ENCODE assay signal across 11 cellular contexts in the genomic region with DNA sequence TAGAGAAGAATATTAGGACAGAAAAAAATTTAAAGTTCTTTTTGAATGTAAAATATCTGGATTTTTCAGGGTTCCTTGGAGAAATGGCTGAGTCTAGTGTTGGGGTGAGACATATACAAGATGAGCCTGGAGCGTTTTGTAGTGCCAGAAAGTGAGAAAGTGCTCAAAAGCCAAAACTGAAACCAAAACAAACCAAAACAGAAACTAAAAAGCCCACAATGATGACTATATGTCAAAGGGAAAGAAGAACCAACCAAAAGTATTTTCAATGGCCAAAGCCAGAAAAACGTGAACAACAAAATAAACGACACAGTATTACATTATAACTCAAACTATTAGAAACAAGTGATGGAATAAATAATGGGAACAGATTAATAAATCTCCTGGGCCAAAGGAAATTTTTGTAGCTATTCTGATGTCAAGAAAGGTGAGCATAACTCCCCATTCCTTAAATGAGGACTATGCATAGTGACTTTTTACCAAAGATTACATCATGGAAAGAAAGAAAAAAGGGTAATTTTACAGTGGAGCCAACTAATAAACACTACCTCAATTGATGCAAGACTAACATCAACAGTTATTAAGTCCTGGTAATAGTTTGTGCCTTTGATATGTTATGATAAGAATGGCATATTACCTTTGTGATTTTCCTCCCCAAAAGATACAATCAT.
DNase-seq lines count a peak whose midpoint lies in the region; ATAC-seq, FAIRE-seq and TF ChIP-seq lines count a peak whose summit lies in the region.
"Had no signal": no experiment of that assay in that cellular context is flagged by ENCODE, and none has a peak within 500 bp of the region (broad histone marks: within the 10 kb centered on the region; RNA-seq: fewer than 3 reads in every experiment).

No MANE protein-coding gene starts in this region.

- TF ChIP-seq EP300 in A549 (IDR thresholded peaks at IDR 0.05) (no peak), esophagus muscularis mucosa (IDR thresholded peaks at IDR 0.05) (no peak)

- no peaks in the 10 kb centered on the region for H3K4me1 ChIP-seq in A549
- peaks cover 8% of the 10 kb centered on the region for H3K4me1 ChIP-seq in RWPE2 (ENCODE audit: insufficient read depth, poor library complexity, severe bottlenecking)
- no peaks in the 10 kb centered on the region for H3K4me1 ChIP-seq in esophagus muscularis mucosa

- CTCF ChIA-PET in A549 (lab: Yijun Ruan, JAX): no interaction called here

- TF ChIP-seq CTCF in A549 (IDR thresholded peaks at IDR 0.05) (no peak), RWPE2 (IDR thresholded peaks at IDR 0.05; ENCODE audit: poor library complexity, severe bottlenecking) (no peak), esophagus muscularis mucosa (IDR thresholded peaks at IDR 0.05) (no peak)

- no peak for DNase-seq in A549 (ENCODE audit: low read depth in 1 of 2, low spot score in 1 of 2)
- DNase-seq in GM19239 (ENCODE audit: insufficient read length, low spot score): peak; percentile 9
- no peak for DNase-seq in RWPE2 (ENCODE audit: low spot score)
- DNase-seq in esophagus muscularis mucosa (ENCODE audit: extremely low spot score): no peak
- no peak for DNase-seq in NCI-H187 (lab: John Stamatoyannopoulos, UW)
- DNase-seq in middle frontal gyrus (ENCODE audit: extremely low spot score, low spot score): no peak
- no peak for DNase-seq in iPS-NIHi11 (ENCODE audit: low spot score)
- DNase-seq: DMS79, NCI-H446 treated with DMSO at 0.1 percent for 48 hours had no signal

- H3K4me2 ChIP-seq in A549: peak overlapping the region; percentile 27; the same call in 1 of the 3 replicates

- no peaks in the 10 kb centered on the region for H3K9me3 ChIP-seq in A549
- H3K9me3 ChIP-seq in RWPE2 (ENCODE audit: severe bottlenecking): no peaks in the 10 kb centered on the region
- no peaks in the 10 kb centered on the region for H3K9me3 ChIP-seq in esophagus muscularis mucosa
- H3K9me3 ChIP-seq: neutrophil had no signal

- H3K27me3 ChIP-seq in RWPE2 (ENCODE audit: insufficient read depth, poor library complexity, severe bottlenecking) (no peaks in the 10 kb centered on the region), esophagus muscularis mucosa (no peaks in the 10 kb centered on the region)
- H3K27me3 ChIP-seq: neutrophil had no signal

- FAIRE-seq in A549 (lab: Jason Lieb, UNC): no peak
- peak; percentile 90 for FAIRE-seq in GM19239 (lab: Jason Lieb, UNC)

- intact Hi-C loops in esophagus muscularis mucosa (cut with DNase I): no loop called here

- H3K27ac ChIP-seq in A549: no peak overlapping the region
- no peak overlapping the region for H3K27ac ChIP-seq in RWPE2 (ENCODE audit: poor library complexity, severe bottlenecking)
- no peak overlapping the region for H3K27ac ChIP-seq in esophagus muscularis mucosa (replicated peaks in 1 of 4)
- H3K27ac ChIP-seq: neutrophil had no signal

- no peak for ATAC-seq in A549
- ATAC-seq in HG03045 (IDR thresholded peaks at IDR 0.05; ENCODE audit: unreplicated experiment): peak; percentile 100
- ATAC-seq in RWPE2 (ENCODE audit: low read depth): peak; percentile 58; the same call in 2 of the 3 replicates

- no peak overlapping the region for H3K4me3 ChIP-seq in A549
- H3K4me3 ChIP-seq in RWPE2 (ENCODE audit: severe bottlenecking): no peak overlapping the region
- H3K4me3 ChIP-seq in esophagus muscularis mucosa: no peak overlapping the region

- no peak for TF ChIP-seq RAD21 in A549 (conservative IDR thresholded peaks at IDR 0.05 in 1 of 2, IDR thresholded peaks at IDR 0.05 in 1 of 2)

- WGBS in A549 (ENCODE audit: missing lambda C conversion rate): 1% methylated on average over 3 of the region's 3 CpGs
- 75% methylated on average over 3 of the region's 3 CpGs for WGBS in esophagus muscularis mucosa

- TF ChIP-seq POLR2A in A549 (IDR thresholded peaks at IDR 0.05; ENCODE audit: low read length) (no peak), esophagus muscularis mucosa (IDR thresholded peaks at IDR 0.05; ENCODE audit: low read depth) (no peak)

- H3K36me3 ChIP-seq in RWPE2 (ENCODE audit: low read depth) (no peaks in the 10 kb centered on the region), esophagus muscularis mucosa (no peaks in the 10 kb centered on the region)
- H3K36me3 ChIP-seq: neutrophil had no signal

- POLR2A ChIA-PET in A549 (lab: Yijun Ruan, JAX): no interaction called here

TF ChIP-seq in A549, 52 proteins besides CTCF, POLR2A, EP300 and RAD21 (continues in another document):
- no peak for TF ChIP-seq ZSCAN20 (CRISPR knock-in tag; IDR thresholded peaks at IDR 0.05)
- TF ChIP-seq, protein P1, sequence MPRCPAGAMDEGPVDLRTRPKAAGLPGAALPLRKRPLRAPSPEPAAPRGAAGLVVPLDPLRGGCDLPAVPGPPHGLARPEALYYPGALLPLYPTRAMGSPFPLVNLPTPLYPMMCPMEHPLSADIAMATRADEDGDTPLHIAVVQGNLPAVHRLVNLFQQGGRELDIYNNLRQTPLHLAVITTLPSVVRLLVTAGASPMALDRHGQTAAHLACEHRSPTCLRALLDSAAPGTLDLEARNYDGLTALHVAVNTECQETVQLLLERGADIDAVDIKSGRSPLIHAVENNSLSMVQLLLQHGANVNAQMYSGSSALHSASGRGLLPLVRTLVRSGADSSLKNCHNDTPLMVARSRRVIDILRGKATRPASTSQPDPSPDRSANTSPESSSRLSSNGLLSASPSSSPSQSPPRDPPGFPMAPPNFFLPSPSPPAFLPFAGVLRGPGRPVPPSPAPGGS (IDR thresholded peaks at IDR 0.05): no peak
- TF ChIP-seq, protein P2, sequence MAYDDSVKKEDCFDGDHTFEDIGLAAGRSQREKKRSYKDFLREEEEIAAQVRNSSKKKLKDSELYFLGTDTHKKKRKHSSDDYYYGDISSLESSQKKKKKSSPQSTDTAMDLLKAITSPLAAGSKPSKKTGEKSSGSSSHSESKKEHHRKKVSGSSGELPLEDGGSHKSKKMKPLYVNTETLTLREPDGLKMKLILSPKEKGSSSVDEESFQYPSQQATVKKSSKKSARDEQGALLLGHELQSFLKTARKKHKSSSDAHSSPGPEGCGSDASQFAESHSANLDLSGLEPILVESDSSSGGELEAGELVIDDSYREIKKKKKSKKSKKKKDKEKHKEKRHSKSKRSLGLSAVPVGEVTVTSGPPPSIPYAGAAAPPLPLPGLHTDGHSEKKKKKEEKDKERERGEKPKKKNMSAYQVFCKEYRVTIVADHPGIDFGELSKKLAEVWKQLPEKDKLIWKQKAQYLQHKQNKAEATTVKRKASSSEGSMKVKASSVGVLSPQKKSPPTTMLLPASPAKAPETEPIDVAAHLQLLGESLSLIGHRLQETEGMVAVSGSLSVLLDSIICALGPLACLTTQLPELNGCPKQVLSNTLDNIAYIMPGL (CRISPR knock-in tag; IDR thresholded peaks at IDR 0.05; ENCODE audit: borderline replicate concordance): no peak
- TF ChIP-seq ZFP36 (IDR thresholded peaks at IDR 0.05; ENCODE audit: borderline replicate concordance, partially characterized antibody): no peak
- TF ChIP-seq ZC3H11A (IDR thresholded peaks at IDR 0.05): no peak
- no peak for TF ChIP-seq CBX2 (IDR thresholded peaks at IDR 0.05; ENCODE audit: borderline replicate concordance, low read depth)
- no peak for TF ChIP-seq TFCP2L1 (CRISPR knock-in tag; IDR thresholded peaks at IDR 0.05)
- TF ChIP-seq, protein P3, sequence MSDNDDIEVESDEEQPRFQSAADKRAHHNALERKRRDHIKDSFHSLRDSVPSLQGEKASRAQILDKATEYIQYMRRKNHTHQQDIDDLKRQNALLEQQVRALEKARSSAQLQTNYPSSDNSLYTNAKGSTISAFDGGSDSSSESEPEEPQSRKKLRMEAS (IDR thresholded peaks at IDR 0.05): no peak
- TF ChIP-seq NFE2L2 (conservative IDR thresholded peaks at IDR 0.05; ENCODE audit: low read length): no peak
- no peak for TF ChIP-seq HDAC2 (IDR thresholded peaks at IDR 0.05)
- no peak for TF ChIP-seq POLR2AphosphoS2 (conservative IDR thresholded peaks at IDR 0.05; ENCODE audit: low read length)
- no peak for TF ChIP-seq HOXA7 (CRISPR knock-in tag; IDR thresholded peaks at IDR 0.05)
- TF ChIP-seq EHMT2 (IDR thresholded peaks at IDR 0.05; ENCODE audit: low read depth): no peak
- TF ChIP-seq, protein P4, sequence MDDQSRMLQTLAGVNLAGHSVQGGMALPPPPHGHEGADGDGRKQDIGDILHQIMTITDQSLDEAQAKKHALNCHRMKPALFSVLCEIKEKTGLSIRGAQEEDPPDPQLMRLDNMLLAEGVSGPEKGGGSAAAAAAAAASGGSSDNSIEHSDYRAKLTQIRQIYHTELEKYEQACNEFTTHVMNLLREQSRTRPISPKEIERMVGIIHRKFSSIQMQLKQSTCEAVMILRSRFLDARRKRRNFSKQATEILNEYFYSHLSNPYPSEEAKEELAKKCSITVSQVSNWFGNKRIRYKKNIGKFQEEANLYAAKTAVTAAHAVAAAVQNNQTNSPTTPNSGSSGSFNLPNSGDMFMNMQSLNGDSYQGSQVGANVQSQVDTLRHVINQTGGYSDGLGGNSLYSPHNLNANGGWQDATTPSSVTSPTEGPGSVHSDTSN (IDR thresholded peaks at IDR 0.05): no peak
- no peak for TF ChIP-seq BHLHE40 (IDR thresholded peaks at IDR 0.05; ENCODE audit: low read depth, low read length)
- no peak for TF ChIP-seq RCOR1 (IDR thresholded peaks at IDR 0.05; ENCODE audit: low read depth, low read length)
- TF ChIP-seq, protein P5, sequence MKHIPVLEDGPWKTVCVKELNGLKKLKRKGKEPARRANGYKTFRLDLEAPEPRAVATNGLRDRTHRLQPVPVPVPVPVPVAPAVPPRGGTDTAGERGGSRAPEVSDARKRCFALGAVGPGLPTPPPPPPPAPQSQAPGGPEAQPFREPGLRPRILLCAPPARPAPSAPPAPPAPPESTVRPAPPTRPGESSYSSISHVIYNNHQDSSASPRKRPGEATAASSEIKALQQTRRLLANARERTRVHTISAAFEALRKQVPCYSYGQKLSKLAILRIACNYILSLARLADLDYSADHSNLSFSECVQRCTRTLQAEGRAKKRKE (CRISPR knock-in tag; IDR thresholded peaks at IDR 0.05; ENCODE audit: low read depth): no peak

Comparison
In these comparisons a context has a peak if more than half of its experiments do, and no peak if none do; other contexts are left out.
1. ATAC-seq: peak in HG03045 (single experiment) and RWPE2 (single experiment); none in A549 (0 of 2).